In genomic region chr17:82292251-82293154, GRCh38 we compare ENCODE assay signal across 8 cellular contexts. TPM values are rescaled to one million over a fixed set of nuclear protein-coding genes. Genes with fewer than 3 reads are reported as not detected.
DNase-seq lines count a peak whose midpoint lies in the region; ATAC-seq and TF ChIP-seq lines count a peak whose summit lies in the region.

No MANE protein-coding gene starts in this region.

- H3K9me3 ChIP-seq in PC-3 (ENCODE audit: low read length) (no peaks in the 10 kb centered on the region), mucosa of stomach (ENCODE audit: control insufficient read depth, low read length) (no peaks in the 10 kb centered on the region)

- peak overlapping the region; percentile 88 for H3K27ac ChIP-seq in PC-3 (ENCODE audit: low read length)

- H3K4me1 ChIP-seq in PC-3 (ENCODE audit: insufficient read depth, low read length) (peaks cover 66% of the 10 kb centered on the region), mucosa of stomach (ENCODE audit: control insufficient read depth, insufficient read depth, low read length) (peaks cover 57% of the 10 kb centered on the region)

- no peak for TF ChIP-seq CTCF in PC-3 (conservative IDR thresholded peaks at IDR 0.05; ENCODE audit: low read depth, low read length)

- DNase-seq in DMS53 (lab: John Stamatoyannopoulos, UW) (peak; percentile 99), PC-3 (peak; percentile 98)
- peak; percentile 99 for DNase-seq in Jurkat, Clone E6-1 (ENCODE audit: low read depth, low spot score)
- DNase-seq in activated T-cell treated with anti-CD3 and anti-CD28 coated beads, Interleukin-2, amount 50 U/mL, for 4 hours: peak; percentile 88
- peak; percentile 92 for DNase-seq in stimulated activated CD8-positive, alpha-beta memory T cell treated with anti-CD3 and anti-CD28 coated beads, Interleukin-4, amount 100 ng/mL, for 48 hours

- CTCF ChIA-PET in PC-3 (lab: Charles Lee): no interaction called here

- H3K4me1 Mint-ChIP-seq in activated T-cell treated with anti-CD3 and anti-CD28 coated beads, Interleukin-2, amount 50 U/mL, for 4 hours (ENCODE audit: low read depth): peaks cover 39% of the 10 kb centered on the region

- ATAC-seq in GM21717 (IDR thresholded peaks at IDR 0.05; ENCODE audit: unreplicated experiment) (peak; percentile 89), PC-3 (peak; percentile 60), esophagus mucosa (peak; percentile 88)
- ATAC-seq in activated T-cell treated with anti-CD3 and anti-CD28 coated beads, Interleukin-2, amount 50 U/mL, for 4 hours: peak; percentile 93 to 95

- H3K36me3 Mint-ChIP-seq in activated T-cell treated with anti-CD3 and anti-CD28 coated beads, Interleukin-2, amount 50 U/mL, for 4 hours (ENCODE audit: insufficient read depth): no peaks in the 10 kb centered on the region

- H3K27me3 Mint-ChIP-seq in activated T-cell treated with anti-CD3 and anti-CD28 coated beads, Interleukin-2, amount 50 U/mL, for 4 hours (ENCODE audit: low read depth): no peaks in the 10 kb centered on the region

- no peaks in the 10 kb centered on the region for H3K9me3 Mint-ChIP-seq in activated T-cell treated with anti-CD3 and anti-CD28 coated beads, Interleukin-2, amount 50 U/mL, for 4 hours

- no TSS peak for BruUV-seq in PC-3 (replicated peaks; lab: Mats Ljungman, UMichigan)

- no peaks in the 10 kb centered on the region for H4K20me1 ChIP-seq in PC-3 (ENCODE audit: low read length)

- peak overlapping the region; percentile 94 for H3K9ac ChIP-seq in PC-3 (ENCODE audit: low read length)
- H3K9ac ChIP-seq in mucosa of stomach (ENCODE audit: low read length): peak overlapping the region; percentile 95

- H3K4me2 ChIP-seq in PC-3 (ENCODE audit: low read length): peak overlapping the region; percentile 94

- peak overlapping the region; percentile 75 for H3K4me3 ChIP-seq in Jurkat, Clone E6-1 (ENCODE audit: low read length)
- H3K4me3 ChIP-seq in PC-3 (ENCODE audit: low read length): peak overlapping the region; percentile 75
- H3K4me3 ChIP-seq in mucosa of stomach (ENCODE audit: low read length): peak overlapping the region; percentile 80

- no peaks in the 10 kb centered on the region for H3K36me3 ChIP-seq in PC-3 (ENCODE audit: low read depth, low read length)
- H3K36me3 ChIP-seq in mucosa of stomach (ENCODE audit: control insufficient read depth, insufficient read depth, low read length): no peaks in the 10 kb centered on the region

- H3F3A ChIP-seq in PC-3 (ENCODE audit: low read length, unreplicated experiment): peaks cover 13% of the 10 kb centered on the region

- peak overlapping the region; percentile 71 for H2AFZ ChIP-seq in PC-3 (ENCODE audit: low read length)

- H3K27me3 ChIP-seq in PC-3 (ENCODE audit: low read length) (no peaks in the 10 kb centered on the region), mucosa of stomach (ENCODE audit: control insufficient read depth, insufficient read depth, low read length) (no peaks in the 10 kb centered on the region)

- peak overlapping the region; percentile 86 for H3K4me3 Mint-ChIP-seq in activated T-cell treated with anti-CD3 and anti-CD28 coated beads, Interleukin-2, amount 50 U/mL, for 4 hours

- peaks cover 8% of the 10 kb centered on the region for H3K79me2 ChIP-seq in PC-3 (ENCODE audit: low read length)

- POLR2A ChIA-PET in PC-3 (lab: Charles Lee; ENCODE audit: unreplicated experiment): interaction anchor here (0.5 to 0.6 kb wide), 3 partner anchors 51 to 301 kb away, joined by 3 to 6 read pairs (median 5); no protein-coding TSS in a partner anchor

- no peaks in the 10 kb centered on the region for H3K9me2 ChIP-seq in PC-3 (replicated peaks; ENCODE audit: low read length)

- intact Hi-C loops in PC-3 (cut with micrococcal nuclease): no loop called here

RNA-seq across cellular contexts. Expression of gene CSNK1D, which starts 19.0 kb away (rescaled TPM):
- 98.1 TPM for polyA plus RNA-seq in Jurkat, Clone E6-1 (2012; ENCODE audit: insufficient read depth, insufficient read length)
- total RNA-seq in PC-3 (2014; rRNA removed): 58.6 and 73.5 TPM in 2 replicates
- total RNA-seq in activated T-cell treated with anti-CD3 and anti-CD28 coated beads, Interleukin-2, amount 50 U/mL, for 4 hours: 100 to 1,000 TPM; 152 to 170 (median 164) TPM
- total RNA-seq in esophagus mucosa: 65.7 TPM

RNA-seq across cellular contexts. Expression of gene CD7, which starts 24.9 kb away (rescaled TPM):
- 165 TPM for polyA plus RNA-seq in Jurkat, Clone E6-1 (2012; ENCODE audit: insufficient read depth, insufficient read length)
- total RNA-seq in PC-3 (2014; rRNA removed): 0.15 and 0.98 TPM in 2 replicates
- total RNA-seq in activated T-cell treated with anti-CD3 and anti-CD28 coated beads, Interleukin-2, amount 50 U/mL, for 4 hours: 100 to 1,000 TPM; 256 to 382 (median 364) TPM
- 0.80 TPM for total RNA-seq in esophagus mucosa

RNA-seq across cellular contexts. Expression of gene SECTM1, which starts 41.1 kb away (rescaled TPM):
- not detected for polyA plus RNA-seq in Jurkat, Clone E6-1 (2012; ENCODE audit: insufficient read depth, insufficient read length)
- total RNA-seq in PC-3 (2014; rRNA removed): 56.0 and 61.7 TPM in 2 replicates
- 1 to 10 TPM; 2.6 to 3.8 (median 3.0) TPM for total RNA-seq in activated T-cell treated with anti-CD3 and anti-CD28 coated beads, Interleukin-2, amount 50 U/mL, for 4 hours
- total RNA-seq in esophagus mucosa: 6.3 TPM

Comparison
In these comparisons a context has a peak if more than half of its experiments do, and no peak if none do; other contexts are left out.
1. Peak in every context shown above with its lines: DNase-seq, ATAC-seq, H3K4me3 ChIP-seq and H3K27ac ChIP-seq.
2. RNA of gene CD7, which starts 24.9 kb away (total RNA-seq): 256 to 382 TPM in activated T-cell treated with anti-CD3 and anti-CD28 coated beads, Interleukin-2, amount 50 U/mL, for 4 hours; 0.80 TPM in esophagus mucosa (single experiment) and 0.15 to 0.98 TPM in PC-3; every median in the first group is over 100 times any median in the second.